In genomic region chr9:18678846-18679245, GRCh38 we compare ENCODE assay signal across 17 cellular contexts.
DNase-seq lines count a peak whose midpoint lies in the region; ATAC-seq and TF ChIP-seq lines count a peak whose summit lies in the region.
"Had no signal": no experiment of that assay in that cellular context is flagged by ENCODE, and none has a peak within 500 bp of the region (broad histone marks: within the 10 kb centered on the region; RNA-seq: fewer than 3 reads in every experiment).

No MANE protein-coding gene starts in this region.

- H3K36me3 ChIP-seq in fibroblast of lung (ENCODE audit: control insufficient read depth, insufficient read depth, low read length): no peaks in the 10 kb centered on the region
- no peaks in the 10 kb centered on the region; the same call in 1 of the 2 replicates for H3K36me3 ChIP-seq in HAP-1 (replicated peaks)
- no peaks in the 10 kb centered on the region for H3K36me3 ChIP-seq in CD8-positive, alpha-beta T cell (ENCODE audit: insufficient read depth, low read length)

- no peaks in the 10 kb centered on the region for H3K36me3 Mint-ChIP-seq in nephron (ENCODE audit: low read depth)
- no peaks in the 10 kb centered on the region for H3K36me3 Mint-ChIP-seq in CD8-positive, alpha-beta T cell
- no peaks in the 10 kb centered on the region for H3K36me3 Mint-ChIP-seq in H9 (ENCODE audit: insufficient read depth in 1 of 3, low read depth in 3 of 3)
- H3K36me3 Mint-ChIP-seq: CD14-positive monocyte had no signal

- H3K27ac Mint-ChIP-seq in nephron (peak overlapping the region; percentile 81 to 90 (median 84)), H9 (no peak overlapping the region)
- no peak overlapping the region for H3K27ac Mint-ChIP-seq in CD8-positive, alpha-beta T cell
- H3K27ac Mint-ChIP-seq: CD14-positive monocyte had no signal

- H3K9ac ChIP-seq in fibroblast of lung (ENCODE audit: insufficient read depth, low read length): no peak overlapping the region
- no peak overlapping the region for H3K9ac ChIP-seq in H9 (ENCODE audit: extremely low read depth, insufficient read length, low read length)

- H4K5ac ChIP-seq in H9 (ENCODE audit: insufficient read length, low read depth, low read length): no peak overlapping the region

- no peak overlapping the region for H2BK120ac ChIP-seq in H9 (ENCODE audit: low read depth, low read length, poor library complexity, severe bottlenecking)

- H3K9me3 Mint-ChIP-seq in nephron: no peaks in the 10 kb centered on the region
- no peaks in the 10 kb centered on the region for H3K9me3 Mint-ChIP-seq in CD8-positive, alpha-beta T cell
- no peaks in the 10 kb centered on the region for H3K9me3 Mint-ChIP-seq in H9
- H3K9me3 Mint-ChIP-seq: CD14-positive monocyte had no signal

- H3K27me3 ChIP-seq in fibroblast of lung (ENCODE audit: control insufficient read depth, insufficient read depth, low read length): no peaks in the 10 kb centered on the region
- no peaks in the 10 kb centered on the region for H3K27me3 ChIP-seq in HAP-1 (ENCODE audit: low read depth)
- H3K27me3 ChIP-seq in CD8-positive, alpha-beta T cell (ENCODE audit: insufficient read depth, low read length): no peaks in the 10 kb centered on the region
- no peaks in the 10 kb centered on the region for H3K27me3 ChIP-seq in H9 (ENCODE audit: insufficient read depth, low read length)

- H3K9me3 ChIP-seq in fibroblast of lung (ENCODE audit: control insufficient read depth, insufficient read depth, low read depth, low read length) (no peaks in the 10 kb centered on the region), HAP-1 (no peaks in the 10 kb centered on the region), H9 (ENCODE audit: control insufficient read depth, low read depth, low read length) (no peaks in the 10 kb centered on the region)
- no peaks in the 10 kb centered on the region for H3K9me3 ChIP-seq in CD8-positive, alpha-beta T cell (ENCODE audit: low read length)

- no peaks in the 10 kb centered on the region for H4K20me1 ChIP-seq in fibroblast of lung (ENCODE audit: control insufficient read depth, extremely low read depth, insufficient read depth, low read length)
- H4K20me1 ChIP-seq in H9 (ENCODE audit: control insufficient read depth, insufficient read depth, insufficient read length): no peaks in the 10 kb centered on the region

- DNase-seq in cardiac fibroblast (ENCODE audit: low read depth in 2 of 2): peak; percentile 54 to 67
- DNase-seq in fibroblast of lung (ENCODE audit: low read depth in 2 of 2): peak; percentile 14 to 24
- no peak for DNase-seq in HAP-1 (ENCODE audit: low spot score in 2 of 2)
- DNase-seq in CD8-positive, alpha-beta T cell: no peak
- DNase-seq in H9: no peak
- DNase-seq in head of caudate nucleus: no peak
- DNase-seq: DMS79 treated with DMSO at 0.1 percent for 48 hours; GOT3; NCI-H1105 treated with DMSO at 0.1 percent for 48 hours; NCI-H1694; NCI-H510A; NCI-H748 treated with DMSO at 0.1 percent for 48 hours; NK-92 treated with Interleukin-12 subunit alpha and Interleukin-12 subunit beta, amount 100 ng/mL, for 24 hours had no signal

- H2BK20ac ChIP-seq in H9 (ENCODE audit: low read depth, low read length, poor library complexity, severe bottlenecking): no peak overlapping the region

- H4K8ac ChIP-seq in H9 (replicated peaks; ENCODE audit: insufficient read length, low read depth, low read length): no peak overlapping the region

- no peak overlapping the region for H3K23ac ChIP-seq in H9 (ENCODE audit: insufficient read length, low read depth, low read length)

- no peak overlapping the region for H2BK12ac ChIP-seq in H9 (ENCODE audit: insufficient read length, low read depth, low read length)

- POLR2A ChIA-PET in CD8-positive, alpha-beta T cell (lab: Charles Lee): no interaction called here

- H2AFZ ChIP-seq in fibroblast of lung (ENCODE audit: low read length) (no peak overlapping the region), H9 (ENCODE audit: low read length) (no peak overlapping the region)

- in situ Hi-C loops in HAP-1 (cut with MboI; ENCODE audit: low sequenced_read_pairs): loop anchor here (25.0 kb wide), 1 partner anchor 108 kb away; no protein-coding TSS in a partner anchor

- no peak overlapping the region for H2AK5ac ChIP-seq in H9 (ENCODE audit: insufficient read length, low read length)

- H3K27me3 Mint-ChIP-seq in nephron (ENCODE audit: low read depth): no peaks in the 10 kb centered on the region
- peaks cover 1% of the 10 kb centered on the region for H3K27me3 Mint-ChIP-seq in CD8-positive, alpha-beta T cell (ENCODE audit: low read depth)
- no peaks in the 10 kb centered on the region for H3K27me3 Mint-ChIP-seq in H9 (ENCODE audit: low read depth)

- CTCF ChIA-PET in CD8-positive, alpha-beta T cell (lab: Charles Lee): no interaction called here

- H3K79me1 ChIP-seq in H9 (ENCODE audit: insufficient read depth, low read depth, low read length, poor library complexity, severe bottlenecking): no peaks in the 10 kb centered on the region

- intact Hi-C loops in CD8-positive, alpha-beta T cell (cut with DNase I, micrococcal nuclease): no loop called here
- intact Hi-C loops in head of caudate nucleus (cut with DNase I): no loop called here

- no peak overlapping the region for H4K91ac ChIP-seq in H9 (ENCODE audit: insufficient read length, low read depth, low read length)

- H3K27ac ChIP-seq in fibroblast of lung (ENCODE audit: insufficient read depth, low read length): no peak overlapping the region
- no peak overlapping the region for H3K27ac ChIP-seq in CD8-positive, alpha-beta T cell (ENCODE audit: low read depth, low read length)
- no peak overlapping the region for H3K27ac ChIP-seq in H9 (ENCODE audit: insufficient read length, low read depth, low read length)

- peaks cover 2% of the 10 kb centered on the region for H3K4me1 ChIP-seq in fibroblast of lung (ENCODE audit: control insufficient read depth, extremely low read depth, insufficient read depth, low read length)
- peaks cover 8% of the 10 kb centered on the region for H3K4me1 ChIP-seq in HAP-1
- no peaks in the 10 kb centered on the region for H3K4me1 ChIP-seq in CD8-positive, alpha-beta T cell (ENCODE audit: insufficient read depth, low read length)
- no peaks in the 10 kb centered on the region for H3K4me1 ChIP-seq in H9 (ENCODE audit: insufficient read depth, low read length)

- WGBS in H9 (ENCODE audit: extremely low coverage, insufficient read length, low lambda C conversion rate): no CpG with 5 or more reads among the region's 1 CpG

- no peaks in the 10 kb centered on the region for H3K79me2 ChIP-seq in fibroblast of lung (ENCODE audit: control insufficient read depth, insufficient read depth, low read length)
- no peaks in the 10 kb centered on the region for H3K79me2 ChIP-seq in H9 (ENCODE audit: insufficient read depth, low read length)

- H2BK15ac ChIP-seq in H9 (ENCODE audit: low read depth, low read length): no peak overlapping the region

- H3K4ac ChIP-seq in H9 (ENCODE audit: low read depth, low read length): no peak overlapping the region

- no peak overlapping the region for H3T11ph ChIP-seq in H9 (ENCODE audit: low read length)

- no peaks in the 10 kb centered on the region for H3K23me2 ChIP-seq in H9 (ENCODE audit: insufficient read length, low read depth, low read length, poor library complexity, severe bottlenecking)

- H3K56ac ChIP-seq in H9 (ENCODE audit: insufficient read length, low read depth, low read length): no peak overlapping the region

- H3K4me3 ChIP-seq in cardiac fibroblast (replicated peaks in 1 of 2; ENCODE audit: low read depth in 2 of 2, low read length in 2 of 2) (no peak overlapping the region), fibroblast of lung (replicated peaks in 1 of 4; ENCODE audit: control extremely low read depth in 1 of 4, insufficient read depth in 1 of 4, low read depth in 3 of 4, low read length in 4 of 4) (no peak overlapping the region), HAP-1 (no peak overlapping the region)
- no peak overlapping the region for H3K4me3 ChIP-seq in CD8-positive, alpha-beta T cell (ENCODE audit: low read depth, low read length)
- H3K4me3 ChIP-seq: K562 had no signal

- no peak overlapping the region for H3K18ac ChIP-seq in H9 (ENCODE audit: insufficient read length, low read depth, low read length)

- no peak for ATAC-seq in CD8-positive, alpha-beta T cell
- ATAC-seq: K562, Right ventricle myocardium inferior had no signal

- H2BK5ac ChIP-seq in H9 (ENCODE audit: insufficient read length, low read length): no peak overlapping the region

- H3K4me2 ChIP-seq in fibroblast of lung (ENCODE audit: extremely low read depth, insufficient read depth, low read length) (no peak overlapping the region), H9 (ENCODE audit: insufficient read depth, insufficient read length, low read length) (no peak overlapping the region)

- no peak overlapping the region for H3K4me3 Mint-ChIP-seq in nephron
- no peak overlapping the region for H3K4me3 Mint-ChIP-seq in CD8-positive, alpha-beta T cell
- H3K4me3 Mint-ChIP-seq in H9: no peak overlapping the region
- H3K4me3 Mint-ChIP-seq: CD14-positive monocyte had no signal

- no peak overlapping the region for H3K14ac ChIP-seq in H9 (ENCODE audit: insufficient read depth, low read length)

- TF ChIP-seq CTCF in cardiac fibroblast (IDR thresholded peaks at IDR 0.05; ENCODE audit: low read depth, low read length) (no peak), fibroblast of lung (conservative IDR thresholded peaks at IDR 0.05 in 1 of 2, IDR thresholded peaks at IDR 0.05 in 1 of 2; ENCODE audit: low read depth in 1 of 2, low read length in 2 of 2) (no peak), nephron (IDR thresholded peaks at IDR 0.05; ENCODE audit: unreplicated experiment in 3 of 3) (no peak), H9 (conservative IDR thresholded peaks at IDR 0.05) (no peak)
- no peak for TF ChIP-seq CTCF in CD8-positive, alpha-beta T cell (IDR thresholded peaks at IDR 0.05)

- H3K4me1 Mint-ChIP-seq in nephron (peaks cover 32% of the 10 kb centered on the region), H9 (no peaks in the 10 kb centered on the region)
- H3K4me1 Mint-ChIP-seq in CD8-positive, alpha-beta T cell (ENCODE audit: low read depth): no peaks in the 10 kb centered on the region
- H3K4me1 Mint-ChIP-seq: CD14-positive monocyte had no signal

Comparison
In these comparisons a context has a peak if more than half of its experiments do, and no peak if none do; other contexts are left out.
1. DNase-seq: peak in cardiac fibroblast (2 of 2) and fibroblast of lung (2 of 2); none in HAP-1 (0 of 2), CD8-positive, alpha-beta T cell (0 of 7), H9 (single experiment) and head of caudate nucleus (0 of 42).
2. H3K27ac Mint-ChIP-seq: peak in nephron (3 of 3); none in CD8-positive, alpha-beta T cell (single experiment) and H9 (0 of 3).